In genomic region chr5:84453405-84453804, GRCh38 we compare ENCODE assay signal across 3 cellular contexts.
"Had no signal": no experiment of that assay in that cellular context is flagged by ENCODE, and none has a peak within 500 bp of the region (broad histone marks: within the 10 kb centered on the region; RNA-seq: fewer than 3 reads in every experiment).

No MANE protein-coding gene starts in this region.

- H3K4me3 ChIP-seq: GM12878 had no signal

- ATAC-seq: GM12878 had no signal

- DNase-seq: GDM1, GF-D8 had no signal
